In genomic region chr17:40922239-40922638, GRCh38 we compare ENCODE assay signal across 11 cellular contexts. TPM values are rescaled to one million over a fixed set of nuclear protein-coding genes. Genes with fewer than 3 reads are reported as not detected.
A peak's percentile ranks its signal among the peaks of the same experiment; 100 is the strongest.
DNase-seq lines count a peak whose midpoint lies in the region; ATAC-seq and TF ChIP-seq lines count a peak whose summit lies in the region.
"Had no signal": no experiment of that assay in that cellular context is flagged by ENCODE, and none has a peak within 500 bp of the region (broad histone marks: within the 10 kb centered on the region; RNA-seq: fewer than 3 reads in every experiment).

No MANE protein-coding gene starts in this region.

- POLR2A ChIA-PET in RWPE1 (lab: Yijun Ruan, JAX; ENCODE audit: low non-redundant PET), result no interaction called here

- ATAC-seq in foreskin keratinocyte, result peak; percentile 56

- H3K27ac ChIP-seq in RWPE1 (no peak overlapping the region), foreskin keratinocyte (peak overlapping the region; percentile 82)
- H3K27ac ChIP-seq: cardiac muscle cell had no signal

- CTCF ChIA-PET in RWPE1 (lab: Yijun Ruan, JAX), result interaction anchor here (0.9 kb wide), 1 partner anchor 400 kb away, joined by 4 read pairs; no protein-coding TSS in a partner anchor

- H3K4me1 ChIP-seq in foreskin keratinocyte, result peaks cover 8% of the 10 kb centered on the region

- DNase-seq in DMS53 treated with DMSO at 0.1 percent for 48 hours (lab: John Stamatoyannopoulos, UW; ENCODE audit: unreplicated experiment) (peak; percentile 42), RWPE1 (ENCODE audit: low spot score) (peak; percentile 56), foreskin keratinocyte (peak; percentile 64 to 80), renal cortical epithelial cell (ENCODE audit: low read depth) (peak; percentile 88), NCI-H128 (lab: John Stamatoyannopoulos, UW; ENCODE audit: unreplicated experiment) (no peak), NCI-H524 treated with DMSO at 0.1 percent for 48 hours (lab: John Stamatoyannopoulos, UW) (no peak)
- DNase-seq in stimulated activated CD4-positive, alpha-beta T cell treated with anti-CD3 and anti-CD28 coated beads, Interleukin-12 subunit alpha, Interleukin-12 subunit beta, amount 100 ng/mL, for 4 hours, result no peak
- no peak for DNase-seq in stimulated activated CD8-positive, alpha-beta memory T cell treated with anti-CD3 and anti-CD28 coated beads, Interleukin-4, amount 100 ng/mL, for 48 hours
- DNase-seq: NCI-H2171 treated with DMSO at 0.1 percent for 48 hours; stimulated activated CD4-positive, alpha-beta T cell treated with anti-CD3 and anti-CD28 coated beads, Interleukin-4, amount 100 ng/mL, for 24 hours had no signal

- no peaks in the 10 kb centered on the region for H3K27me3 ChIP-seq in foreskin keratinocyte

- TF ChIP-seq CTCF in RWPE1 (conservative IDR thresholded peaks at IDR 0.05; ENCODE audit: low read depth) (no peak), foreskin keratinocyte (conservative IDR thresholded peaks at IDR 0.05) (no peak)

RNA-seq across cellular contexts. Expression of gene KRT23, which starts 15.2 kb away (rescaled TPM):
- 0.71 and 1.1 TPM in 2 replicates for total RNA-seq in foreskin keratinocyte
- 0.38 and 0.75 TPM in 2 replicates for polyA plus RNA-seq in foreskin keratinocyte
- 1.2 and 68.1 TPM in 2 replicates for total RNA-seq in renal cortical epithelial cell
- total RNA-seq: cardiac muscle cell had no signal
- polyA plus RNA-seq: cardiac muscle cell had no signal

RNA-seq across cellular contexts. Expression of gene KRT20, which starts 37.2 kb away (rescaled TPM):
- total RNA-seq in foreskin keratinocyte (not detected in 2 replicates), renal cortical epithelial cell (not detected in 2 replicates)
- polyA plus RNA-seq in foreskin keratinocyte, result not detected in 2 replicates
- total RNA-seq: cardiac muscle cell had no signal
- polyA plus RNA-seq: cardiac muscle cell had no signal

RNA-seq across cellular contexts. Expression of gene KRT39, which starts 44.5 kb away (rescaled TPM):
- not detected in 2 replicates for total RNA-seq in foreskin keratinocyte
- polyA plus RNA-seq in foreskin keratinocyte, result not detected in 2 replicates
- not detected in 2 replicates for total RNA-seq in renal cortical epithelial cell
- total RNA-seq: cardiac muscle cell had no signal
- polyA plus RNA-seq: cardiac muscle cell had no signal

RNA-seq across cellular contexts. Expression of gene KRT12, which starts 55.2 kb away (rescaled TPM):
- total RNA-seq in foreskin keratinocyte (not detected in 2 replicates), renal cortical epithelial cell (not detected in 2 replicates)
- polyA plus RNA-seq in foreskin keratinocyte, result not detected in 2 replicates
- total RNA-seq: cardiac muscle cell had no signal
- polyA plus RNA-seq: cardiac muscle cell had no signal

Comparison
In these comparisons a context has a peak if more than half of its experiments do, and no peak if none do; other contexts are left out.
1. DNase-seq: peak in DMS53 treated with DMSO at 0.1 percent for 48 hours (single experiment), RWPE1 (single experiment), foreskin keratinocyte (2 of 2) and renal cortical epithelial cell (single experiment); none in stimulated activated CD4-positive, alpha-beta T cell treated with anti-CD3 and anti-CD28 coated beads, Interleukin-12 subunit alpha, Interleukin-12 subunit beta, amount 100 ng/mL, for 4 hours (single experiment), NCI-H128 (single experiment), NCI-H524 treated with DMSO at 0.1 percent for 48 hours (single experiment) and stimulated activated CD8-positive, alpha-beta memory T cell treated with anti-CD3 and anti-CD28 coated beads, Interleukin-4, amount 100 ng/mL, for 48 hours (single experiment).